In genomic region chr16:54140057-54140787, GRCh38 we compare ENCODE assay signal across 1 cellular context.
TF ChIP-seq lines count a peak whose summit lies in the region.

No MANE protein-coding gene starts in this region.

TF ChIP-seq in A549, 52 proteins besides CTCF, POLR2A, EP300 and RAD21 (continued from another document):
- TF ChIP-seq, protein P1, sequence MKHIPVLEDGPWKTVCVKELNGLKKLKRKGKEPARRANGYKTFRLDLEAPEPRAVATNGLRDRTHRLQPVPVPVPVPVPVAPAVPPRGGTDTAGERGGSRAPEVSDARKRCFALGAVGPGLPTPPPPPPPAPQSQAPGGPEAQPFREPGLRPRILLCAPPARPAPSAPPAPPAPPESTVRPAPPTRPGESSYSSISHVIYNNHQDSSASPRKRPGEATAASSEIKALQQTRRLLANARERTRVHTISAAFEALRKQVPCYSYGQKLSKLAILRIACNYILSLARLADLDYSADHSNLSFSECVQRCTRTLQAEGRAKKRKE (CRISPR knock-in tag; IDR thresholded peaks at IDR 0.05; ENCODE audit: low read depth) = no peak
- TF ChIP-seq, protein P2, sequence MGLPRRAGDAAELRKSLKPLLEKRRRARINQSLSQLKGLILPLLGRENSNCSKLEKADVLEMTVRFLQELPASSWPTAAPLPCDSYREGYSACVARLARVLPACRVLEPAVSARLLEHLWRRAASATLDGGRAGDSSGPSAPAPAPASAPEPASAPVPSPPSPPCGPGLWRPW (IDR thresholded peaks at IDR 0.05) = no peak
